10 cellular contexts compared by ENCODE assay signal in genomic region chr17:45022288-45022648, GRCh38. TPM values are rescaled to one million over a fixed set of nuclear protein-coding genes. Genes with fewer than 3 reads are reported as not detected.
A peak's percentile ranks its signal among the peaks of the same experiment; 100 is the strongest.
DNase-seq lines count a peak whose midpoint lies in the region; ATAC-seq and TF ChIP-seq lines count a peak whose summit lies in the region.
"Had no signal": no experiment of that assay in that cellular context is flagged by ENCODE, and none has a peak within 500 bp of the region (broad histone marks: within the 10 kb centered on the region; RNA-seq: fewer than 3 reads in every experiment).

No MANE protein-coding gene starts in this region.

- peak; percentile 4; the same call in 2 of the 3 replicates for ATAC-seq in RWPE2 (ENCODE audit: low read depth)
- ATAC-seq in HG02852 (IDR thresholded peaks at IDR 0.05; ENCODE audit: unreplicated experiment) = no peak
- ATAC-seq in GM21515 (IDR thresholded peaks at IDR 0.05; ENCODE audit: unreplicated experiment) = no peak

- H3K9me3 Mint-ChIP-seq in CD4-positive, alpha-beta memory T cell = no peaks in the 10 kb centered on the region
- H3K9me3 Mint-ChIP-seq: activated naive CD8-positive, alpha-beta T cell treated with anti-CD3 and anti-CD28 coated beads for 36 hours; IgD-negative memory B cell had no signal

- peaks cover 26 to 30% of the 10 kb centered on the region in 2 donors for H3K27me3 Mint-ChIP-seq in CD4-positive, alpha-beta memory T cell

- H3K27me3 ChIP-seq in RWPE2 (ENCODE audit: insufficient read depth, poor library complexity, severe bottlenecking) (no peaks in the 10 kb centered on the region), left ventricle myocardium inferior (ENCODE audit: low read depth) (peaks cover 9% of the 10 kb centered on the region), skeletal muscle satellite cell (ENCODE audit: control insufficient read depth, insufficient read depth, low read length) (no peaks in the 10 kb centered on the region)
- peaks cover 20% of the 10 kb centered on the region for H3K27me3 ChIP-seq in CD4-positive, alpha-beta memory T cell (ENCODE audit: insufficient read depth, low read length)

- H3K9me3 ChIP-seq in ES-I3 (ENCODE audit: control insufficient read depth, insufficient read depth, low read length) (no peaks in the 10 kb centered on the region), RWPE2 (ENCODE audit: severe bottlenecking) (no peaks in the 10 kb centered on the region), left ventricle myocardium inferior (replicated peaks) (no peaks in the 10 kb centered on the region), skeletal muscle satellite cell (replicated peaks; ENCODE audit: low read length) (no peaks in the 10 kb centered on the region)
- no peaks in the 10 kb centered on the region for H3K9me3 ChIP-seq in CD4-positive, alpha-beta memory T cell (ENCODE audit: control insufficient read depth in 1 of 2, low read length in 2 of 2)

- peaks cover 27% of the 10 kb centered on the region for H3K4me1 ChIP-seq in ES-I3 (ENCODE audit: insufficient read depth, low read length)
- peaks cover 6% of the 10 kb centered on the region for H3K4me1 ChIP-seq in RWPE2 (ENCODE audit: insufficient read depth, poor library complexity, severe bottlenecking)
- peaks cover 48% of the 10 kb centered on the region for H3K4me1 ChIP-seq in left ventricle myocardium inferior
- peaks cover 19% of the 10 kb centered on the region for H3K4me1 ChIP-seq in skeletal muscle satellite cell (ENCODE audit: control insufficient read depth, insufficient read depth, low read length)
- H3K4me1 ChIP-seq in CD4-positive, alpha-beta memory T cell (ENCODE audit: insufficient read depth, low read length) = peaks cover 25% of the 10 kb centered on the region

- no peak overlapping the region for H3K27ac Mint-ChIP-seq in CD4-positive, alpha-beta memory T cell
- H3K27ac Mint-ChIP-seq: activated naive CD8-positive, alpha-beta T cell treated with anti-CD3 and anti-CD28 coated beads for 36 hours; IgD-negative memory B cell had no signal

- H3K27ac ChIP-seq in RWPE2 (ENCODE audit: poor library complexity, severe bottlenecking) (no peak overlapping the region), left ventricle myocardium inferior (replicated peaks) (peak overlapping the region; percentile 82)
- H3K27ac ChIP-seq in CD4-positive, alpha-beta memory T cell (ENCODE audit: low read depth, low read length) = no peak overlapping the region

- peak; percentile 80 for TF ChIP-seq CTCF in RWPE2 (IDR thresholded peaks at IDR 0.05; ENCODE audit: poor library complexity, severe bottlenecking)
- TF ChIP-seq CTCF in left ventricle myocardium inferior (IDR thresholded peaks at IDR 0.05; ENCODE audit: borderline replicate concordance) = peak; percentile 32

- H3K4me3 Mint-ChIP-seq in CD4-positive, alpha-beta memory T cell = no peak overlapping the region
- H3K4me3 Mint-ChIP-seq: activated naive CD8-positive, alpha-beta T cell treated with anti-CD3 and anti-CD28 coated beads for 36 hours had no signal

- peak overlapping the region; percentile 45; the same call in 1 of the 2 replicates for H3K9ac ChIP-seq in ES-I3 (ENCODE audit: low read depth, low read length)
- no peak overlapping the region for H3K9ac ChIP-seq in skeletal muscle satellite cell (ENCODE audit: low read depth, low read length)

- H3K4me3 ChIP-seq in RWPE2 (ENCODE audit: severe bottlenecking) (no peak overlapping the region), left ventricle myocardium inferior (peak overlapping the region; percentile 65), skeletal muscle satellite cell (ENCODE audit: low read length) (no peak overlapping the region)
- no peak overlapping the region for H3K4me3 ChIP-seq in CD4-positive, alpha-beta memory T cell (ENCODE audit: low read length in 2 of 2)

- H3K4me2 ChIP-seq in skeletal muscle satellite cell (ENCODE audit: low read length) = peak overlapping the region; percentile 89

- intact Hi-C loops in left ventricle myocardium inferior (cut with micrococcal nuclease) (no loop called here), posterior vena cava (cut with DNase I) (loop anchor here (2.0 to 10.0 kb wide), 3 partner anchors 101 to 247 kb away; partner anchors contain the start of gene GFAP (in 1 of the 2))
- intact Hi-C loops in CD4-positive, alpha-beta memory T cell (cut with micrococcal nuclease) = loop anchor here (1.0 kb wide), 2 partner anchors 102 to 247 kb away; no protein-coding TSS in a partner anchor

- POLR2A ChIA-PET in CD4-positive, alpha-beta memory T cell (lab: Charles Lee; ENCODE audit: partially characterized antibody) = interaction anchor here (0.5 to 2.8 kb wide), 10 partner anchors 9 to 247 kb away, joined by 3 to 9 read pairs (median 4); partner anchors contain the start of genes EFTUD2 and NMT1

- H3K36me3 Mint-ChIP-seq in CD4-positive, alpha-beta memory T cell = peaks cover 4 to 12% of the 10 kb centered on the region in 2 donors

- no peak for DNase-seq in RWPE2 (ENCODE audit: low spot score)
- no peak for DNase-seq in left ventricle myocardium inferior
- DNase-seq in CD4-positive, alpha-beta memory T cell = no peak
- no peak for DNase-seq in posterior vena cava (ENCODE audit: low spot score)

- H3K36me3 ChIP-seq in ES-I3 (ENCODE audit: insufficient read depth, low read length) (0 out of 2 replicates have a peak, but pooled peaks cover 5% of the 10 kb centered on the region), RWPE2 (ENCODE audit: low read depth) (peaks cover 20% of the 10 kb centered on the region), left ventricle myocardium inferior (peaks cover 8% of the 10 kb centered on the region), skeletal muscle satellite cell (ENCODE audit: insufficient read depth, low read length) (no peaks in the 10 kb centered on the region)
- H3K36me3 ChIP-seq in CD4-positive, alpha-beta memory T cell (ENCODE audit: insufficient read depth, low read length) = no peaks in the 10 kb centered on the region

- CTCF ChIA-PET in CD4-positive, alpha-beta memory T cell (lab: Charles Lee; ENCODE audit: partially characterized antibody) = interaction anchor here (0.7 to 5.8 kb wide), 24 partner anchors 12 to 245 kb away, joined by 3 to 76 read pairs (median 3); partner anchors contain the start of genes DCAKD, EFTUD2 and NMT1

- H3K4me1 Mint-ChIP-seq in CD4-positive, alpha-beta memory T cell = peaks cover 11 to 22% (median 18%) of the 10 kb centered on the region in 4 donors

RNA-seq across cellular contexts. Expression of gene DCAKD, which starts 29.2 kb away (rescaled TPM):
- total RNA-seq in left ventricle myocardium inferior = 25.9 TPM
- total RNA-seq in skeletal muscle satellite cell (2012; rRNA removed) = 44.9 and 52.6 TPM in 2 replicates
- total RNA-seq in CD4-positive, alpha-beta memory T cell = 10 to 100 TPM; 32.0 to 32.1 TPM
- polyA plus RNA-seq in CD4-positive, alpha-beta memory T cell = 10 to 100 TPM in 1 of 2 donors, 1 to 10 TPM in 1; 8.8 to 16.2 TPM
- 10 to 100 TPM; 17.9 to 19.9 TPM for total RNA-seq in posterior vena cava

RNA-seq across cellular contexts. Expression of gene NMT1, which starts 38.8 kb away (rescaled TPM):
- total RNA-seq in left ventricle myocardium inferior (86.0 TPM), posterior vena cava (10 to 100 TPM; 71.8 to 83.5 TPM)
- total RNA-seq in skeletal muscle satellite cell (2012; rRNA removed) = 58.3 and 64.9 TPM in 2 replicates
- total RNA-seq in CD4-positive, alpha-beta memory T cell = 100 to 1,000 TPM; 125 to 126 TPM
- 10 to 100 TPM; 56.2 to 75.7 TPM for polyA plus RNA-seq in CD4-positive, alpha-beta memory T cell

RNA-seq across cellular contexts. Expression of gene C1QL1, which starts 54.2 kb away (rescaled TPM):
- 0.74 TPM for total RNA-seq in left ventricle myocardium inferior
- not detected in 2 replicates for total RNA-seq in skeletal muscle satellite cell (2012; rRNA removed)
- not detected for total RNA-seq in CD4-positive, alpha-beta memory T cell
- polyA plus RNA-seq in CD4-positive, alpha-beta memory T cell = not detected
- total RNA-seq in posterior vena cava = under 1 TPM; 0.19 to 0.42 TPM
- total RNA-seq: activated naive CD8-positive, alpha-beta T cell treated with anti-CD3 and anti-CD28 coated beads for 36 hours had no signal
- polyA plus RNA-seq: IgD-negative memory B cell had no signal
